ENCODE assay signal across 1 cellular context in the genomic region with DNA sequence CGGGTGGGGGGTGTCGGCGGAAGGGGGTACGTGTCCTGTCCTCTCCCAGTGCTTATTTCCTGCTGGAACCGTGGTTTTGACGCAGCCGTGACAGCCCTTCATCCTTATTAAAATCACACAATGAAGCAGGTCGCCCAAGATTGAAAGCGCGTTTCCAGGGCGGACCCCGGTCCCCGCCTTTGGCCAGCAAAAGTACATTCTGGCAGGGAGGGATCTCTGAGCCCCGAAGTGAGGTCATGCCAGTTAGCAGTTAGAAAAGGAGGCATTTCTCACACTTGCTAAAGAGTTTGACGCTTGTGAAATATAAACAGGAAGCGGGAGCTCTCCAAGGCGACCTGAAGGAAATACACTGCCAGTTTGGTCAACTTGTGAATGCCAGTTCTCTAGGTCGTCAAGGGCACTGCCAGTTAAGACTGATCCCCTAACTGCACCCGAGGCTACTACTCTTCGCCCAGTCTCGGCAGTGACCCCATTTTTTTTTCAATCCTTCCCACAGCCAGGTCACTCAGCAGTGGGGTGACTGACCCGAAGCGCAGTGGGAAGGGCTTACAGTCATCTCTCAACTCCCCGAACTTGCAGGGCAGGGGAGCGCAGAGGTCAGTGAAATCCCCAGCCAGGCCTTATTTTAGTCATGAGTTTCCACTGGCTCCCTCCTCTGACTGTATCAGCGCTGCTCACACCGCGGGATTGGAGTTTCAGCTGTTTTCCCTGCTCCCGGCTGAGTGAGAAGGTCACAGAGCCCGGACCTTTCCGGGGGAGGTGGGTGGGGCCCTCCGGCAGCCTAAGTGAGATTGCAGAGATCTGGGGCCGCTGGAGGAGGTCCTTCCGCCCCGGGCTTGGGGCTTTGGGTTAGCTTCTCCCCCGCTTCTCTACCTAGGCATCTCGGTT.
TF ChIP-seq lines count a peak whose summit lies in the region.

No MANE protein-coding gene starts in this region.

TF ChIP-seq in HCT116, 20 proteins besides CTCF, POLR2A, EP300 and RAD21:
- no peak for TF ChIP-seq ZFX (IDR thresholded peaks at IDR 0.05)
- TF ChIP-seq EZH2 (IDR thresholded peaks at IDR 0.05) = no peak
- TF ChIP-seq POLR2AphosphoS5 (IDR thresholded peaks at IDR 0.05; ENCODE audit: low read depth, low read length) = peak; percentile 53
- no peak for TF ChIP-seq ZNF274 (IDR thresholded peaks at IDR 0.05; ENCODE audit: low read depth, low read length)
- TF ChIP-seq, protein P1, sequence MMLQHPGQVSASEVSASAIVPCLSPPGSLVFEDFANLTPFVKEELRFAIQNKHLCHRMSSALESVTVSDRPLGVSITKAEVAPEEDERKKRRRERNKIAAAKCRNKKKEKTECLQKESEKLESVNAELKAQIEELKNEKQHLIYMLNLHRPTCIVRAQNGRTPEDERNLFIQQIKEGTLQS (IDR thresholded peaks at IDR 0.05) = no peak
